31 cellular contexts compared by ENCODE assay signal in the genomic region with DNA sequence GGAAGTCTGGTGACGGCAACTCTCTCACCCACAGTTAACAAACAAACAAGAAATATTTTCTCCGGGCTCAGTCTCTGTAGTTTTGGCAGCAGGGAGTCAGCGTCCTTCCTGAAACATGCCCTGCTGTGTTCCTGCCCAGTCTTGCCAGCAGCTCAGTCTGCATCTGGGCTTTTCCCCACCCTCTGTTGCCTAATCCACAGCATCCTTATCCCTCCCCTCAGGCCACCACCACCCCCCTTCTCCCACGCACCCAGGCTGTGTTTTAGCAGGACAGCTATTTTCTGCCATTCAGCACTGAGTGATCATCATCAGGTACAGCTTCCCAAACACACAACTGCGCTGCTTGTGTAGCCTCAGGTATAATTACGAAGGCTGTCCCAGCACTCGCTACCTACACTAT.
DNase-seq lines count a peak whose midpoint lies in the region; TF ChIP-seq lines count a peak whose summit lies in the region.
"Had no signal": no experiment of that assay in that cellular context is flagged by ENCODE, and none has a peak within 500 bp of the region (broad histone marks: within the 10 kb centered on the region; RNA-seq: fewer than 3 reads in every experiment).

No MANE protein-coding gene starts in this region.

- H3K27ac ChIP-seq in WERI-Rb-1 (no peak overlapping the region), esophagus muscularis mucosa (replicated peaks in 1 of 4) (no peak overlapping the region)
- H3K27ac ChIP-seq: cardiac muscle cell, colonic mucosa, esophagus squamous epithelium, hepatocyte, prostate gland, SK-N-MC, suprapubic skin, uterus had no signal

- no peak overlapping the region for H3K27ac Mint-ChIP-seq in glutamatergic neuron (ENCODE audit: unreplicated experiment)
- H3K27ac Mint-ChIP-seq: activated CD4-positive, alpha-beta T cell treated with anti-CD3 and anti-CD28 coated beads for 36 hours; activated naive CD8-positive, alpha-beta T cell; CD4-positive, alpha-beta memory T cell; effector memory CD8-positive, alpha-beta T cell; stimulated activated naive B cell treated with anti-CD40 and anti-IgM and Interleukin-4, amounts not matched to agents 10 μg/mL and 1 μg/mL and 100 μg/mL, for 72 hours had no signal

- in situ Hi-C loops in GM13976 (cut with MboI; ENCODE audit: low sequenced_read_pairs, unreplicated experiment): no loop called here

- H3K9me3 ChIP-seq in WERI-Rb-1 (ENCODE audit: severe bottlenecking) (no peaks in the 10 kb centered on the region), esophagus muscularis mucosa (no peaks in the 10 kb centered on the region)
- H3K9me3 ChIP-seq: colonic mucosa, esophagus squamous epithelium, prostate gland, suprapubic skin, uterus had no signal

- H3K4me3 ChIP-seq in WERI-Rb-1 (ENCODE audit: low read depth, low read length): no peak overlapping the region
- H3K4me3 ChIP-seq in esophagus muscularis mucosa: no peak overlapping the region
- H3K4me3 ChIP-seq: cardiac muscle cell, colonic mucosa, esophagus squamous epithelium, hepatocyte, prostate gland, SK-N-MC, suprapubic skin, uterus had no signal

- H3K27me3 ChIP-seq in WERI-Rb-1 (ENCODE audit: insufficient read depth, low read depth, severe bottlenecking) (no peaks in the 10 kb centered on the region), esophagus muscularis mucosa (no peaks in the 10 kb centered on the region)
- H3K27me3 ChIP-seq: cardiac muscle cell, colonic mucosa, esophagus squamous epithelium, hepatocyte, suprapubic skin, uterus had no signal

- no peaks in the 10 kb centered on the region for H3K4me1 Mint-ChIP-seq in glutamatergic neuron (ENCODE audit: low read depth, unreplicated experiment)
- H3K4me1 Mint-ChIP-seq: activated CD4-positive, alpha-beta T cell treated with anti-CD3 and anti-CD28 coated beads for 36 hours; CD4-positive, alpha-beta memory T cell; stimulated activated naive B cell treated with anti-CD40 and anti-IgM and Interleukin-4, amounts not matched to agents 10 μg/mL and 1 μg/mL and 100 μg/mL, for 72 hours had no signal

- intact Hi-C loops in esophagus muscularis mucosa (cut with DNase I): no loop called here

- no peaks in the 10 kb centered on the region for H3K36me3 Mint-ChIP-seq in glutamatergic neuron (ENCODE audit: unreplicated experiment)
- H3K36me3 Mint-ChIP-seq: activated naive CD8-positive, alpha-beta T cell; CD4-positive, alpha-beta memory T cell; stimulated activated naive B cell treated with anti-CD40 and anti-IgM and Interleukin-4, amounts not matched to agents 10 μg/mL and 1 μg/mL and 100 μg/mL, for 72 hours had no signal

- TF ChIP-seq POLR2A in esophagus muscularis mucosa (IDR thresholded peaks at IDR 0.05; ENCODE audit: low read depth): no peak

- peak; percentile 51 for DNase-seq in NCI-H748 (lab: John Stamatoyannopoulos, UW; ENCODE audit: unreplicated experiment)
- no peak for DNase-seq in NCI-H748 treated with DMSO at 0.1 percent for 48 hours (lab: John Stamatoyannopoulos, UW)
- peak; percentile 55 for DNase-seq in WERI-Rb-1
- peak; percentile 14 for DNase-seq in glutamatergic neuron
- DNase-seq in esophagus muscularis mucosa (ENCODE audit: extremely low spot score): no peak
- no peak for DNase-seq in kidney tubule cell (ENCODE audit: low spot score)
- no peak for DNase-seq in activated CD4-positive, alpha-beta T cell treated with anti-CD3 and anti-CD28 coated beads, Interleukin-2, amount 50 U/mL, for 4 hours
- no peak for DNase-seq in GM13976 (ENCODE audit: low spot score)
- DNase-seq: activated CD4-positive, alpha-beta T cell treated with anti-CD3 and anti-CD28 coated beads for 36 hours; activated effector memory CD4-positive, alpha-beta T cell treated with Interleukin-2 at 50 U/mL for 16 hours; activated T-cell treated with anti-CD3 and anti-CD28 coated beads for 4 hours; CD4-positive, alpha-beta memory T cell; colonic mucosa; effector memory CD8-positive, alpha-beta T cell; esophagus squamous epithelium; H9; KBM-7; mesendoderm; NCI-H187; NCI-H226; NCI-H82; stimulated activated CD4-positive, alpha-beta T cell treated with anti-CD3 and anti-CD28 coated beads, Interleukin-4, amount 100 ng/mL, for 4 hours; stimulated activated naive B cell treated with anti-CD40 and anti-IgM and Interleukin-4, amounts not matched to agents 10 μg/mL and 1 μg/mL and 100 μg/mL, for 72 hours; T-helper 2 cell; uterus had no signal

- H3K9me3 Mint-ChIP-seq in glutamatergic neuron (ENCODE audit: unreplicated experiment): no peaks in the 10 kb centered on the region

- H3K27me3 Mint-ChIP-seq in glutamatergic neuron (ENCODE audit: unreplicated experiment): peaks cover 2% of the 10 kb centered on the region
- H3K27me3 Mint-ChIP-seq: activated naive CD8-positive, alpha-beta T cell; effector memory CD8-positive, alpha-beta T cell; stimulated activated naive B cell treated with anti-CD40 and anti-IgM and Interleukin-4, amounts not matched to agents 10 μg/mL and 1 μg/mL and 100 μg/mL, for 72 hours had no signal

- TF ChIP-seq CTCF in WERI-Rb-1 (IDR thresholded peaks at IDR 0.05; ENCODE audit: low read depth, low read length) (no peak), glutamatergic neuron (IDR thresholded peaks at IDR 0.05; ENCODE audit: partially characterized antibody, unreplicated experiment) (no peak), esophagus muscularis mucosa (IDR thresholded peaks at IDR 0.05) (no peak), GM13976 (IDR thresholded peaks at IDR 0.05; ENCODE audit: borderline replicate concordance, control extremely low read depth, extremely low read depth, insufficient read depth, missing control alignments) (no peak)

- WGBS in esophagus muscularis mucosa: 41% methylated on average over 7 of the region's 7 CpGs

- H3K36me3 ChIP-seq in WERI-Rb-1 (no peaks in the 10 kb centered on the region), esophagus muscularis mucosa (no peaks in the 10 kb centered on the region)
- H3K36me3 ChIP-seq: cardiac muscle cell, colonic mucosa, esophagus squamous epithelium, prostate gland, suprapubic skin, uterus had no signal

- no peak for TF ChIP-seq EP300 in esophagus muscularis mucosa (IDR thresholded peaks at IDR 0.05)

- no peaks in the 10 kb centered on the region for H3K4me1 ChIP-seq in esophagus muscularis mucosa
- H3K4me1 ChIP-seq: colonic mucosa, prostate gland, uterus had no signal

- no peak overlapping the region for H3K4me3 Mint-ChIP-seq in glutamatergic neuron (ENCODE audit: unreplicated experiment)
- H3K4me3 Mint-ChIP-seq: activated CD4-positive, alpha-beta T cell treated with anti-CD3 and anti-CD28 coated beads for 36 hours; activated naive CD8-positive, alpha-beta T cell; CD4-positive, alpha-beta memory T cell; effector memory CD8-positive, alpha-beta T cell; H9; stimulated activated naive B cell treated with anti-CD40 and anti-IgM and Interleukin-4, amounts not matched to agents 10 μg/mL and 1 μg/mL and 100 μg/mL, for 72 hours had no signal

Comparison
In these comparisons a context has a peak if more than half of its experiments do, and no peak if none do; other contexts are left out.
1. DNase-seq: peak in NCI-H748 (single experiment), WERI-Rb-1 (single experiment) and glutamatergic neuron (single experiment); none in NCI-H748 treated with DMSO at 0.1 percent for 48 hours (single experiment), esophagus muscularis mucosa (single experiment), kidney tubule cell (single experiment), activated CD4-positive, alpha-beta T cell treated with anti-CD3 and anti-CD28 coated beads, Interleukin-2, amount 50 U/mL, for 4 hours (0 of 2) and GM13976 (single experiment).